1 cellular context compared by ENCODE assay signal in genomic region chr1:202078211-202078610, GRCh38.
TF ChIP-seq lines count a peak whose summit lies in the region.

No MANE protein-coding gene starts in this region.

TF ChIP-seq in IMR-90, 13 proteins besides CTCF, POLR2A, EP300 and RAD21 (continued from another document):
- TF ChIP-seq BHLHE40 (IDR thresholded peaks at IDR 0.05; ENCODE audit: low read depth, low read length) (no peak), MAZ (IDR thresholded peaks at IDR 0.05; ENCODE audit: borderline replicate concordance, low read depth, low read length) (no peak), MXI1 (IDR thresholded peaks at IDR 0.05; ENCODE audit: borderline replicate concordance, low read depth, low read length) (no peak), USF2 (IDR thresholded peaks at IDR 0.05; ENCODE audit: low read depth, low read length) (no peak)
TF ChIP-seq in IMR-90: peak in this region for 0.
